Comparison of ENCODE assay signal across 25 cellular contexts in the genomic region with DNA sequence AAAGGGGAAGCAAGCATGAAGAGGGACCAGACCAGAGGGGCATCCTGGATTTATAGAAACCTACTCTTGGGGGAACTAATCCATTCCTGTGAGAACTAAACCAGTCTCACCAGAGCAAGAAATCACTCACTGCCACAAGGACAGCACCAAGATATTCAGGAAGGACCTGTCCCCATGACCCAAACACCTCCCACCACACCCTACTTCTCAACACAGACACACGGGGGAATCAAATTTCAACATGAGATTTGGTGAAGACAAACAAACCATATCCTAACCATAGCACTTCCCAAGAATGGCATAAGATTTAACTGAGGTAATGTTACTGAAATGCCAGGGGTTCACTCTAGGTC. TPM values are rescaled to one million over a fixed set of nuclear protein-coding genes. Genes with fewer than 3 reads are reported as not detected.
DNase-seq lines count a peak whose midpoint lies in the region; ATAC-seq and TF ChIP-seq lines count a peak whose summit lies in the region.
"Had no signal": no experiment of that assay in that cellular context is flagged by ENCODE, and none has a peak within 500 bp of the region (broad histone marks: within the 10 kb centered on the region; RNA-seq: fewer than 3 reads in every experiment).

No MANE protein-coding gene starts in this region.

- intact Hi-C loops in A673 (cut with micrococcal nuclease; ENCODE audit: unreplicated experiment), result no loop called here
- intact Hi-C loops in ascending aorta (cut with DNase I), result no loop called here

- DNase-seq in A673 (ENCODE audit: low spot score) (no peak), NAMALWA (ENCODE audit: low spot score) (peak; percentile 81), epidermal melanocyte (ENCODE audit: insufficient read length, low spot score) (no peak), HK-2 (ENCODE audit: unreplicated experiment) (no peak), ascending aorta (ENCODE audit: low spot score in 2 of 2) (no peak)
- no peak for DNase-seq in effector memory CD8-positive, alpha-beta T cell
- DNase-seq: activated CD4-positive, CD25-positive, alpha-beta regulatory T cell treated with anti-CD3 and anti-CD28 coated beads, Interleukin-2, amount 50 U/mL, for 72 hours; activated CD8-positive, alpha-beta memory T cell treated with anti-CD3 and anti-CD28 coated beads for 24 hours; activated gamma-delta T cell treated with Interleukin-2 at 50 U/mL for 16 hours; amniotic stem cell; brain microvascular endothelial cell; cerebellar nuclear complex; heart right ventricle; IMR-90; midbrain; naive thymus-derived CD8-positive, alpha-beta T cell; NCI-H2029; NCI-H526; occipital lobe; psoas muscle; Right ventricle myocardium superior; stimulated activated CD4-positive, alpha-beta T cell treated with anti-CD3 and anti-CD28 coated beads, Interleukin-4, amount 100 ng/mL, for 24 hours; upper lobe of right lung had no signal

- no peak overlapping the region for H3K27ac ChIP-seq in 22Rv1
- peak overlapping the region; percentile 47 for H3K27ac ChIP-seq in A673 (ENCODE audit: low read depth, low read length, poor library complexity, severe bottlenecking)
- H3K27ac ChIP-seq in ascending aorta, result no peak overlapping the region
- H3K27ac ChIP-seq: brain microvascular endothelial cell, heart right ventricle, psoas muscle, upper lobe of right lung had no signal

- no peak overlapping the region for H3K27ac Mint-ChIP-seq in effector memory CD8-positive, alpha-beta T cell

- H3K4me1 ChIP-seq in A673 (ENCODE audit: insufficient read depth, low read length, poor library complexity, severe bottlenecking), result peaks cover 16% of the 10 kb centered on the region
- H3K4me1 ChIP-seq in ascending aorta, result no peaks in the 10 kb centered on the region
- H3K4me1 ChIP-seq: psoas muscle, upper lobe of right lung had no signal

- H3K4me3 ChIP-seq in A673 (ENCODE audit: low read depth, low read length, poor library complexity, severe bottlenecking) (no peak overlapping the region), ascending aorta (no peak overlapping the region)
- H3K4me3 ChIP-seq: heart right ventricle, psoas muscle, upper lobe of right lung had no signal

- H3K36me3 ChIP-seq in A673 (ENCODE audit: insufficient read depth, low read length, poor library complexity, severe bottlenecking) (no peaks in the 10 kb centered on the region), ascending aorta (no peaks in the 10 kb centered on the region)
- H3K36me3 ChIP-seq: brain microvascular endothelial cell, heart right ventricle, upper lobe of right lung had no signal

- peaks cover 8 to 12% of the 10 kb centered on the region in 2 donors for H3K9me3 Mint-ChIP-seq in effector memory CD8-positive, alpha-beta T cell

- H3K4me1 Mint-ChIP-seq in effector memory CD8-positive, alpha-beta T cell (ENCODE audit: low read depth in 2 of 2), result no peaks in the 10 kb centered on the region

- POLR2A ChIA-PET in A673 (lab: Charles Lee; ENCODE audit: low non-redundant PET), result interaction anchor here (0.8 kb wide), 1 partner anchor 141 kb away, joined by 3 read pairs; no protein-coding TSS in a partner anchor

- CTCF ChIA-PET in A673 (lab: Charles Lee), result interaction anchor here (0.6 to 1.0 kb wide), 5 partner anchors 11 to 291 kb away, joined by 3 to 10 read pairs (median 6); no protein-coding TSS in a partner anchor

- H3K27me3 Mint-ChIP-seq in effector memory CD8-positive, alpha-beta T cell, result peaks cover 7 to 22% of the 10 kb centered on the region in 2 donors

- H3K4me3 Mint-ChIP-seq in effector memory CD8-positive, alpha-beta T cell, result no peak overlapping the region
- H3K4me3 Mint-ChIP-seq: naive thymus-derived CD8-positive, alpha-beta T cell had no signal

- peak; percentile 10 for ATAC-seq in effector memory CD8-positive, alpha-beta T cell (replicated peaks)
- ATAC-seq: heart right ventricle; naive thymus-derived CD8-positive, alpha-beta T cell; Panc1; upper lobe of right lung had no signal

- no TSS peak for BruUV-seq in A673 (replicated peaks; lab: Mats Ljungman, UMichigan)

- no peaks in the 10 kb centered on the region for H3K36me3 Mint-ChIP-seq in effector memory CD8-positive, alpha-beta T cell (ENCODE audit: insufficient read depth)

- H3K27me3 ChIP-seq in A673 (replicated peaks; ENCODE audit: insufficient read depth, low read depth, low read length, poor library complexity) (no peaks in the 10 kb centered on the region), ascending aorta (no peaks in the 10 kb centered on the region)
- H3K27me3 ChIP-seq: brain microvascular endothelial cell, heart right ventricle, upper lobe of right lung had no signal

- H3K9me3 ChIP-seq in A673 (ENCODE audit: low read depth, low read length, poor library complexity, severe bottlenecking) (peaks cover 14% of the 10 kb centered on the region), ascending aorta (peaks cover 0 to 4% of the 10 kb centered on the region in 2 donors)

- TF ChIP-seq CTCF in 22Rv1 (IDR thresholded peaks at IDR 0.05) (0 out of 2 replicates have a peak, but pooled peaks have one; percentile 6), A673 (conservative IDR thresholded peaks at IDR 0.05; ENCODE audit: low read depth, low read length) (no peak), ascending aorta (IDR thresholded peaks at IDR 0.05) (no peak)

RNA-seq across cellular contexts. Expression of gene POU2F1, which starts 12.1 kb away (rescaled TPM):
- total RNA-seq in A673 (2021) (25.0 and 28.3 TPM in 2 replicates), ascending aorta (3.0 TPM)
